29 cellular contexts compared by ENCODE assay signal in the genomic region with DNA sequence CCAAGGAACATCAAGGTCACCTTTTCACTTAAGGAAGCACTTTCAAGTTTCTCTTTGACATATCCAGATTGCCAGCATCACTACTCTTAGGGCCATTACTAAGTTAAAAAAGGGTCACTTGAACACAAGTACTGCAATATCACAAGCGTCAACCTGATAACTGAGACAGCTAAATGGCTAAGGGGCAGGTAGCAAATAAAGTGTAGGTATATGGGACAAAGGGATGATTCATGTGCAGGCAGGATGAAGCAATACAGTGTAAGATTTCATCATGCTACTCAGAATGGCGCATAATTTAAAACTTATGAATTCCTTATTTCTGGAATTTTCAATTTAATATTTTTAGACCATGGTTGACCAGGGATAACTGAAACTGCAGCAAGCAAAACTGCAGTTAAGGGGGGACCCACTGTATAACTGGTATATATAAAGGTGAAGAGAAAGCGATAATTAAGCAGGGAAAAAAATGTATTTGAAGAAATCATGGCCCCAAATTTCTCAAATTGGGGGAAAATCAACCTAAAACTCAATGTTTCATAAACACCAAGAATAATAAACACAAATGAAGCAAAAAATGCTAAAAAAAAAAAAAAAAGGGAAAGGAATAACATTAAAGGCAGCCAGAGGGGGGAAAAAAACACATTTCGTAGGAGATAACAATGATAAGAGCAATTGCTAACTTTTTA. TPM values are rescaled to one million over a fixed set of nuclear protein-coding genes. Genes with fewer than 3 reads are reported as not detected.
"Had no signal": no experiment of that assay in that cellular context is flagged by ENCODE, and none has a peak within 500 bp of the region (broad histone marks: within the 10 kb centered on the region; RNA-seq: fewer than 3 reads in every experiment).

No MANE protein-coding gene starts in this region.

- H3K27ac ChIP-seq: cardiac muscle cell, epithelial cell of prostate, heart right ventricle, lower lobe of right lung, sigmoid colon, thoracic aorta, upper lobe of left lung, WERI-Rb-1 had no signal

- H3K4me1 ChIP-seq: sigmoid colon, upper lobe of left lung had no signal

- DNase-seq: activated CD4-positive, alpha-beta T cell treated with anti-CD3 and anti-CD28 coated beads for 1 hour; activated CD8-positive, alpha-beta memory T cell treated with anti-CD3 and anti-CD28 coated beads, Interleukin-2, amount 50 U/mL, for 4 hours; activated naive CD4-positive, alpha-beta T cell treated with Interleukin-2 at 50 U/mL for 16 hours; activated naive CD8-positive, alpha-beta T cell treated with anti-CD3 and anti-CD28 coated beads for 36 hours; activated T-cell treated with anti-CD3 and anti-CD28 coated beads, Interleukin-2, amount 50 U/mL, for 4 hours; amniotic stem cell; cortex of kidney; endodermal cell; heart right ventricle; lower lobe of right lung; naive thymus-derived CD4-positive, alpha-beta T cell; occipital lobe; sigmoid colon; stimulated activated CD4-positive, alpha-beta T cell treated with anti-CD3 and anti-CD28 coated beads, Interleukin-2, amount 100 ng/mL, for 48 hours; stimulated activated CD8-positive, alpha-beta memory T cell treated with anti-CD3 and anti-CD28 coated beads, Interleukin-4, amount 100 ng/mL, for 48 hours; stimulated activated naive CD4-positive, alpha-beta T cell; T-helper 1 cell; upper lobe of left lung; WERI-Rb-1 had no signal

- H3K27me3 ChIP-seq: cardiac muscle cell, sigmoid colon, upper lobe of left lung had no signal

- H3K36me3 ChIP-seq: cardiac muscle cell, heart right ventricle, lower lobe of right lung, sigmoid colon, thoracic aorta, upper lobe of left lung, WERI-Rb-1 had no signal

- ATAC-seq: activated T-cell treated with anti-CD3 and anti-CD28 coated beads, Interleukin-2, amount 50 U/mL, for 4 hours; heart right ventricle; lower lobe of right lung; naive thymus-derived CD4-positive, alpha-beta T cell had no signal

- H3K4me3 ChIP-seq: cardiac muscle cell, heart right ventricle, lower lobe of right lung, sigmoid colon, smooth muscle cell, thoracic aorta, upper lobe of left lung had no signal

- H3K4me2 ChIP-seq: smooth muscle cell had no signal

- FAIRE-seq: keratinocyte, TTC549 had no signal

RNA-seq across cellular contexts. Expression of a gene that starts 13.1 kb away (rescaled TPM):
- total RNA-seq: cardiac muscle cell, smooth muscle cell had no signal
- polyA plus RNA-seq: cardiac muscle cell, keratinocyte had no signal

RNA-seq across cellular contexts. Expression of a gene that starts 47.2 kb away (rescaled TPM):
- total RNA-seq: activated naive CD8-positive, alpha-beta T cell treated with anti-CD3 and anti-CD28 coated beads for 36 hours; activated T-cell treated with anti-CD3 and anti-CD28 coated beads, Interleukin-2, amount 50 U/mL, for 4 hours; cardiac muscle cell; cerebellum; endodermal cell; fibroblast of villous mesenchyme; lower lobe of right lung; mesenteric fat pad; neural crest cell; occipital lobe; sigmoid colon; smooth muscle cell; thoracic aorta had no signal
- polyA plus RNA-seq: cardiac muscle cell; heart right ventricle; naive thymus-derived CD4-positive, alpha-beta T cell; smooth muscle cell had no signal
